Comparison of ENCODE assay signal across 1 cellular context in the genomic region with DNA sequence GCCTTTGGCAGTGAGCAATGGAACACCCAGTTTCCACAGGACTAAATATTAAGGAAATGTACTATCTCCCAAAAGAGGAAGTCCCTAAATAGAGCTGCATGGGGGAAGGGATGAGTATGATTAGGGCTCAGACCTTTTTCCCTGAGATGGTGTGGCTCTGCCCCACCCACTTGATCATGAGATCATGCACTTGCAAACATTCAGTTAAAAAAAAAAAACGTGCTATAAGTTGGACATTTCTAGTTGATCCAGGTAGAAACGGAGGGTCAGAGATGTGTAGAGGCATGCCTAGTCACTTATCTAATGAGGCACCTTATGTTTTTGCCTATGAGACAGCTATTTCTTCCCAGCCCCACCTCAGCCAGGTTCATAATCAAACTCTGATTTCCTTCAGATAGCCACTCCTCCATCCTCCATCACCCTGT.
A peak's percentile ranks its signal among the peaks of the same experiment; 100 is the strongest.
TF ChIP-seq lines count a peak whose summit lies in the region.

No MANE protein-coding gene starts in this region.

TF ChIP-seq in K562, 482 proteins besides CTCF, POLR2A, EP300 and RAD21 (continued from another document):
- peak in 1 of 2 experiments; percentile 3; a peak in 1 of 4 replicates for TF ChIP-seq MNT (conservative IDR thresholded peaks at IDR 0.05)
- TF ChIP-seq SMARCA4 (IDR thresholded peaks at IDR 0.05), result peak; percentile 84
- peak; percentile 85 for TF ChIP-seq LEF1 (IDR thresholded peaks at IDR 0.05)
- TF ChIP-seq PHF8 (IDR thresholded peaks at IDR 0.05; ENCODE audit: borderline replicate concordance, low read length), result no peak
- no peak for TF ChIP-seq BCOR (IDR thresholded peaks at IDR 0.05)
- peak; percentile 70 for TF ChIP-seq LCOR (CRISPR knock-in tag; IDR thresholded peaks at IDR 0.05)
- peak; percentile 44; the same call in 1 of the 2 replicates for TF ChIP-seq MBD2 (IDR thresholded peaks at IDR 0.05; ENCODE audit: borderline replicate concordance, low read depth)
- TF ChIP-seq RCOR1 (IDR thresholded peaks at IDR 0.05; ENCODE audit: borderline replicate concordance in 1 of 2, low read depth in 2 of 2, low read length in 2 of 2), result peak in 1 of 2 experiments; percentile 19; a peak in 1 of 4 replicates
- peak; percentile 91 for TF ChIP-seq DPF2 (IDR thresholded peaks at IDR 0.05)
- TF ChIP-seq SIX5 (IDR thresholded peaks at IDR 0.05; ENCODE audit: borderline replicate concordance in 1 of 2, insufficient read depth in 1 of 2, low read depth in 1 of 2, low read length in 2 of 2), result no peak
- TF ChIP-seq ZNF584 (CRISPR knock-in tag; IDR thresholded peaks at IDR 0.05; ENCODE audit: low read depth), result 0 out of 2 replicates have a peak, but pooled peaks have one; percentile 45
- TF ChIP-seq, protein P1, sequence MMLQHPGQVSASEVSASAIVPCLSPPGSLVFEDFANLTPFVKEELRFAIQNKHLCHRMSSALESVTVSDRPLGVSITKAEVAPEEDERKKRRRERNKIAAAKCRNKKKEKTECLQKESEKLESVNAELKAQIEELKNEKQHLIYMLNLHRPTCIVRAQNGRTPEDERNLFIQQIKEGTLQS (IDR thresholded peaks at IDR 0.05), result peak; percentile 65
- TF ChIP-seq, protein P1 (CRISPR knock-in tag; conservative IDR thresholded peaks at IDR 0.05), result no peak
- no peak for TF ChIP-seq E2F4 (CRISPR knock-in tag; IDR thresholded peaks at IDR 0.05; ENCODE audit: low read depth)
- TF ChIP-seq, protein P2, sequence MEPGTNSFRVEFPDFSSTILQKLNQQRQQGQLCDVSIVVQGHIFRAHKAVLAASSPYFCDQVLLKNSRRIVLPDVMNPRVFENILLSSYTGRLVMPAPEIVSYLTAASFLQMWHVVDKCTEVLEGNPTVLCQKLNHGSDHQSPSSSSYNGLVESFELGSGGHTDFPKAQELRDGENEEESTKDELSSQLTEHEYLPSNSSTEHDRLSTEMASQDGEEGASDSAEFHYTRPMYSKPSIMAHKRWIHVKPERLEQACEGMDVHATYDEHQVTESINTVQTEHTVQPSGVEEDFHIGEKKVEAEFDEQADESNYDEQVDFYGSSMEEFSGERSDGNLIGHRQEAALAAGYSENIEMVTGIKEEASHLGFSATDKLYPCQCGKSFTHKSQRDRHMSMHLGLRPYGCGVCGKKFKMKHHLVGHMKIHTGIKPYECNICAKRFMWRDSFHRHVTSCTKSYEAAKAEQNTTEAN (CRISPR knock-in tag; IDR thresholded peaks at IDR 0.05), result no peak
- no peak for TF ChIP-seq MLLT1 (IDR thresholded peaks at IDR 0.05)
- no peak for TF ChIP-seq HDAC6 (IDR thresholded peaks at IDR 0.05; ENCODE audit: low read depth, low read length)
- TF ChIP-seq KHSRP (IDR thresholded peaks at IDR 0.05), result no peak
- TF ChIP-seq MTA1 (IDR thresholded peaks at IDR 0.05; ENCODE audit: borderline replicate concordance), result peak; percentile 58; the same call in 1 of the 2 replicates
- no peak for TF ChIP-seq ZNF586 (CRISPR knock-in tag; conservative IDR thresholded peaks at IDR 0.05)
- TF ChIP-seq ELF1 (tag; IDR thresholded peaks at IDR 0.05), result peak; percentile 56; the same call in 1 of the 2 replicates
- 0 out of 2 replicates have a peak, but pooled peaks have one; percentile 40 for TF ChIP-seq MTA3 (IDR thresholded peaks at IDR 0.05; ENCODE audit: borderline replicate concordance)
TF ChIP-seq in K562: peak in this region for 67.
